Comparison of ENCODE assay signal across 11 cellular contexts in the genomic region with DNA sequence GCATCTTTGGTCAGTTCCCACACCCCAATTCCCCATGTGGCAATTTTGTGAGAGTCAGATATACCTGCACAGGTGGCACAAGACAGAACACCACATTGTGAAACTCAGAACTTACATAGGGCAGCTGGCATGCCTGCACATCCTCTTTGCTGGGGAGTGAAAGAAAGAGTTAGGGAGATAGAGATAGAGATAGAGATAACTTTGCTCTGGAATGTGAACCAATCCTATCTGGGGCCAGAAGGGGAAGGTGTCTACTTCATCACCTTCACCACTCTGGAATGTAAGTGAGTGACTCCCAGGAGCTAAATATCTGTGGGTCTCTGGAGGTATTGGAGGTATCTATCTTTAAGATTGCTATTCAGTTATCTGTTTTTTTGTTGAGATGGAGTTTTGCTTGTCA.
"Had no signal": no experiment of that assay in that cellular context is flagged by ENCODE, and none has a peak within 500 bp of the region (broad histone marks: within the 10 kb centered on the region; RNA-seq: fewer than 3 reads in every experiment).

No MANE protein-coding gene starts in this region.

- DNase-seq: GM23248, GOT3, H7, H9, HCEC 1CT, HFFc6 had no signal

- H3K27ac ChIP-seq: GM23248 had no signal

- H3K4me1 ChIP-seq: HAP-1 had no signal

- H3K4me3 ChIP-seq: GM23248, GM23338, HAP-1 had no signal

- H3K4me3 Mint-ChIP-seq: GM23338, H9, HFFc6 had no signal

- H3K9ac ChIP-seq: GM23248 had no signal

- H3K4me2 ChIP-seq: GM23338 had no signal

- H3K27ac Mint-ChIP-seq: GM23338, H9, HFFc6 had no signal

- ATAC-seq: GM23338, HCT116 had no signal

- H3K36me3 ChIP-seq: HAP-1 had no signal

- H2AFZ ChIP-seq: GM23248, GM23338 had no signal

- H3K9me3 ChIP-seq: HAP-1 had no signal

- H3K4me1 Mint-ChIP-seq: GM23338, H9 had no signal

- FAIRE-seq: H1, H54 had no signal

- H3K9me3 Mint-ChIP-seq: GM23338, H9, HFFc6 had no signal
